In the genomic region with DNA sequence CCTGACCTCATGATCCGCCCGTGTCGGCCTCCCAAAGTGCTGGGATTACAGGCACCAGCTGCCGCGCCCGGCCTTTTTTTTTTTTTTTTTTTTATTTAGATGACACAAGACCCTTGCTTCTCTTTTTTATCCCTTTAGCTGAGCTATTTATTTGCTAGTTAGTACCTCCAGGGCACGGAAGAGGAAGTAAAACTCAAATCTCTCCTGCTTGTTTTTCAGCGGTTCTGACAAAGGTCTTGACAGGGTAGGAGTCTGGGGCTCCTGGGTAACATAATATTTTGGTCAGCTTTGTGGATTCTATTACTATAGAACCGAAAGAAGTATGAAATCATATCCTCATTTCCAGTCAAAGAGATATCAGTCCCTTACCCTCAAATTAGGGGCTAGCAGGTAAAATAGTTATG, we compare ENCODE assay signal across 9 cellular contexts. TPM values are rescaled to one million over a fixed set of nuclear protein-coding genes. Genes with fewer than 3 reads are reported as not detected.
A peak's percentile ranks its signal among the peaks of the same experiment; 100 is the strongest.
DNase-seq lines count a peak whose midpoint lies in the region; ATAC-seq lines count a peak whose summit lies in the region.
"Had no signal": no experiment of that assay in that cellular context is flagged by ENCODE, and none has a peak within 500 bp of the region (broad histone marks: within the 10 kb centered on the region; RNA-seq: fewer than 3 reads in every experiment).

No MANE protein-coding gene starts in this region.

- DNase-seq in left kidney (ENCODE audit: low read depth, low spot score) (peak; percentile 31), caudate nucleus (lab: John Stamatoyannopoulos, UW) (no peak), left lobe of liver (ENCODE audit: low spot score) (no peak), NCI-H146 (lab: John Stamatoyannopoulos, UW) (no peak), activated T-cell treated with anti-CD3 and anti-CD28 coated beads for 4 hours (no peak)
- DNase-seq: NCI-H2227 treated with DMSO at 0.1 percent for 48 hours had no signal

- ATAC-seq in GM18517 (IDR thresholded peaks at IDR 0.05; ENCODE audit: unreplicated experiment) (peak; percentile 95), GM21717 (IDR thresholded peaks at IDR 0.05; ENCODE audit: unreplicated experiment) (peak; percentile 82), HG03571 (IDR thresholded peaks at IDR 0.05; ENCODE audit: unreplicated experiment) (peak; percentile 92), left lobe of liver (no peak)

- H3K27ac ChIP-seq in caudate nucleus (ENCODE audit: low read depth, low read length): no peak overlapping the region

RNA-seq across cellular contexts. Expression of a gene that starts 44.0 kb away (rescaled TPM):
- total RNA-seq in left lobe of liver: 7.0 TPM
